ENCODE assay signal across 10 cellular contexts in the genomic region with DNA sequence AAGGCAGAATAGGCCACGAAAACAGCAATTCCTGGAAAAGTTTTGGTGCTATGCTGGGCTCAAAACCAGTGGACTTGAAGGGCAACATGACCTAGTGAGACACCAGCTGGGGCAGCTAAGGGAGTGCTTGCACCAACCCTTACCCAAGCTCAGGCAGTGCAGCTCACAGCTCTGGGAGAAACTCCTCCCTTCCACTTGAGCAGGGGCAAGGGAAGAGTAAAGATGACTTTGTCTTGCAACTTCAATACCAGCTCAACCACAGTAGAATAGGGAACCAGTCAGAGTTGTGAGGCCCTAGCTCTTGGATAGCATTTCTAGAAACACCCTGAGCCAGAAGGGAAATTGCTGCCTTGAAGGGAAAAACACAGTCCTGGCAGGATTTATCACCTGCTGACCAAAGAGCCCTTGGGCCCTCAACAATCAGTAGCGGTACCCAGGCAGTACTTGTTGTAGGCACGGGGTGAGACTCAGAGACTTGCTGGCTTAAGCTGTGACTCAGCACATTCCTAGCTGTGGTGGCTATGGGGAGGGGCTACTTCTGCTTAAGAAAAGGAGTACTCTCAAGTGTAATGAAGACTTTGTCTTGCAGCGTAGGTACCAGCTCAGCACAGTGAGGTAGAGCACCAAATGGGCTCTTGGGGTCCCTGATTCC. TPM values are rescaled to one million over a fixed set of nuclear protein-coding genes. Genes with fewer than 3 reads are reported as not detected.
DNase-seq lines count a peak whose midpoint lies in the region; ATAC-seq and TF ChIP-seq lines count a peak whose summit lies in the region.
"Had no signal": no experiment of that assay in that cellular context is flagged by ENCODE, and none has a peak within 500 bp of the region (broad histone marks: within the 10 kb centered on the region; RNA-seq: fewer than 3 reads in every experiment).

No MANE protein-coding gene starts in this region.

- no peaks in the 10 kb centered on the region for H3K9me3 ChIP-seq in neural progenitor cell (ENCODE audit: low read depth)
- H3K9me3 ChIP-seq: suprapubic skin had no signal

- H3K4me1 Mint-ChIP-seq in neural progenitor cell = no peaks in the 10 kb centered on the region
- H3K4me1 Mint-ChIP-seq: memory B cell had no signal

- no peaks in the 10 kb centered on the region for H3K36me3 ChIP-seq in neural progenitor cell
- H3K36me3 ChIP-seq: suprapubic skin had no signal

- H3K9ac ChIP-seq in neural progenitor cell = no peak overlapping the region

- no peak overlapping the region for H3K4me2 ChIP-seq in neural progenitor cell

- no peak overlapping the region for H3K4me3 Mint-ChIP-seq in neural progenitor cell
- H3K4me3 Mint-ChIP-seq: memory B cell had no signal

- no peaks in the 10 kb centered on the region for H3F3A ChIP-seq in neural progenitor cell (ENCODE audit: low read depth)

- H3K9me3 Mint-ChIP-seq in neural progenitor cell = peaks cover 20% of the 10 kb centered on the region

- H3K27me3 Mint-ChIP-seq in neural progenitor cell (ENCODE audit: insufficient read depth, low read depth) = peaks cover 3% of the 10 kb centered on the region

- no peak for TF ChIP-seq CTCF in epithelial cell of esophagus (IDR thresholded peaks at IDR 0.05; ENCODE audit: insufficient read depth, low read depth, low read length, missing control alignments)
- TF ChIP-seq CTCF in neural progenitor cell (IDR thresholded peaks at IDR 0.05) = no peak

- H4K20me1 ChIP-seq in neural progenitor cell (ENCODE audit: low read depth) = no peaks in the 10 kb centered on the region

- H3K27me3 ChIP-seq in neural progenitor cell = no peaks in the 10 kb centered on the region
- H3K27me3 ChIP-seq: suprapubic skin had no signal

- ATAC-seq in GM18511 (IDR thresholded peaks at IDR 0.05; ENCODE audit: unreplicated experiment) = no peak

- H3K79me2 ChIP-seq in neural progenitor cell (ENCODE audit: low read depth) = no peaks in the 10 kb centered on the region

- no peak overlapping the region for H3K27ac Mint-ChIP-seq in neural progenitor cell
- H3K27ac Mint-ChIP-seq: memory B cell had no signal

- peak; percentile 28 for DNase-seq in GM04503 (ENCODE audit: low read depth)
- peak; percentile 88 for DNase-seq in NCI-H460 (ENCODE audit: extremely low read depth, low read depth)
- peak; percentile 95 for DNase-seq in epithelial cell of esophagus (ENCODE audit: low read depth)
- DNase-seq in neural progenitor cell (ENCODE audit: low spot score) = peak; percentile 67
- no peak for DNase-seq in activated CD4-positive, alpha-beta T cell treated with anti-CD3 and anti-CD28 coated beads for 1 hour
- no peak for DNase-seq in NCI-H345 (lab: John Stamatoyannopoulos, UW)
- no peak for DNase-seq in DMS79 treated with DMSO at 0.1 percent for 48 hours (lab: John Stamatoyannopoulos, UW)

- H3K4me3 ChIP-seq in epithelial cell of esophagus (ENCODE audit: low read length) = no peak overlapping the region
- H3K4me3 ChIP-seq in neural progenitor cell = no peak overlapping the region
- H3K4me3 ChIP-seq: suprapubic skin had no signal

- peak overlapping the region; percentile 75 for H2AFZ ChIP-seq in neural progenitor cell (replicated peaks)

- H3K4me1 ChIP-seq in neural progenitor cell = no peaks in the 10 kb centered on the region

- H3K27ac ChIP-seq in neural progenitor cell = no peak overlapping the region
- H3K27ac ChIP-seq: suprapubic skin had no signal

- H3K36me3 Mint-ChIP-seq in neural progenitor cell = no peaks in the 10 kb centered on the region
- H3K36me3 Mint-ChIP-seq: memory B cell had no signal

RNA-seq across cellular contexts. Expression of gene ABCG2, which starts 19.7 kb away (rescaled TPM):
- 37.4 and 41.7 TPM in 2 replicates for total RNA-seq in NCI-H460 (2014; rRNA removed; shearing (Covaris generic))
- 46.2 and 54.6 TPM in 2 replicates for polyA plus RNA-seq in NCI-H460 (2014; cell fraction: nucleus; rRNA removed)
- 0.62 and 2.4 TPM in 2 replicates for total RNA-seq in neural progenitor cell (ENCODE audit: low replicate concordance)

Comparison
In these comparisons a context has a peak if more than half of its experiments do, and no peak if none do; other contexts are left out.
1. DNase-seq: peak in GM04503 (single experiment), NCI-H460 (single experiment), epithelial cell of esophagus (single experiment) and neural progenitor cell (single experiment); none in activated CD4-positive, alpha-beta T cell treated with anti-CD3 and anti-CD28 coated beads for 1 hour (single experiment), NCI-H345 (single experiment) and DMS79 treated with DMSO at 0.1 percent for 48 hours (single experiment).
2. RNA of gene ABCG2, which starts 19.7 kb away (total RNA-seq): 37.4 to 41.7 TPM in NCI-H460; 0.62 to 2.4 TPM in neural progenitor cell; every median in the first group is over 10 times any median in the second.